Comparison of ENCODE assay signal across 1 cellular context in genomic region chr7:15916666-15917388, GRCh38.
TF ChIP-seq lines count a peak whose summit lies in the region.

No MANE protein-coding gene starts in this region.

TF ChIP-seq in GM23338, 12 proteins besides CTCF, POLR2A, EP300 and RAD21 (continued from another document):
- TF ChIP-seq, protein P1, sequence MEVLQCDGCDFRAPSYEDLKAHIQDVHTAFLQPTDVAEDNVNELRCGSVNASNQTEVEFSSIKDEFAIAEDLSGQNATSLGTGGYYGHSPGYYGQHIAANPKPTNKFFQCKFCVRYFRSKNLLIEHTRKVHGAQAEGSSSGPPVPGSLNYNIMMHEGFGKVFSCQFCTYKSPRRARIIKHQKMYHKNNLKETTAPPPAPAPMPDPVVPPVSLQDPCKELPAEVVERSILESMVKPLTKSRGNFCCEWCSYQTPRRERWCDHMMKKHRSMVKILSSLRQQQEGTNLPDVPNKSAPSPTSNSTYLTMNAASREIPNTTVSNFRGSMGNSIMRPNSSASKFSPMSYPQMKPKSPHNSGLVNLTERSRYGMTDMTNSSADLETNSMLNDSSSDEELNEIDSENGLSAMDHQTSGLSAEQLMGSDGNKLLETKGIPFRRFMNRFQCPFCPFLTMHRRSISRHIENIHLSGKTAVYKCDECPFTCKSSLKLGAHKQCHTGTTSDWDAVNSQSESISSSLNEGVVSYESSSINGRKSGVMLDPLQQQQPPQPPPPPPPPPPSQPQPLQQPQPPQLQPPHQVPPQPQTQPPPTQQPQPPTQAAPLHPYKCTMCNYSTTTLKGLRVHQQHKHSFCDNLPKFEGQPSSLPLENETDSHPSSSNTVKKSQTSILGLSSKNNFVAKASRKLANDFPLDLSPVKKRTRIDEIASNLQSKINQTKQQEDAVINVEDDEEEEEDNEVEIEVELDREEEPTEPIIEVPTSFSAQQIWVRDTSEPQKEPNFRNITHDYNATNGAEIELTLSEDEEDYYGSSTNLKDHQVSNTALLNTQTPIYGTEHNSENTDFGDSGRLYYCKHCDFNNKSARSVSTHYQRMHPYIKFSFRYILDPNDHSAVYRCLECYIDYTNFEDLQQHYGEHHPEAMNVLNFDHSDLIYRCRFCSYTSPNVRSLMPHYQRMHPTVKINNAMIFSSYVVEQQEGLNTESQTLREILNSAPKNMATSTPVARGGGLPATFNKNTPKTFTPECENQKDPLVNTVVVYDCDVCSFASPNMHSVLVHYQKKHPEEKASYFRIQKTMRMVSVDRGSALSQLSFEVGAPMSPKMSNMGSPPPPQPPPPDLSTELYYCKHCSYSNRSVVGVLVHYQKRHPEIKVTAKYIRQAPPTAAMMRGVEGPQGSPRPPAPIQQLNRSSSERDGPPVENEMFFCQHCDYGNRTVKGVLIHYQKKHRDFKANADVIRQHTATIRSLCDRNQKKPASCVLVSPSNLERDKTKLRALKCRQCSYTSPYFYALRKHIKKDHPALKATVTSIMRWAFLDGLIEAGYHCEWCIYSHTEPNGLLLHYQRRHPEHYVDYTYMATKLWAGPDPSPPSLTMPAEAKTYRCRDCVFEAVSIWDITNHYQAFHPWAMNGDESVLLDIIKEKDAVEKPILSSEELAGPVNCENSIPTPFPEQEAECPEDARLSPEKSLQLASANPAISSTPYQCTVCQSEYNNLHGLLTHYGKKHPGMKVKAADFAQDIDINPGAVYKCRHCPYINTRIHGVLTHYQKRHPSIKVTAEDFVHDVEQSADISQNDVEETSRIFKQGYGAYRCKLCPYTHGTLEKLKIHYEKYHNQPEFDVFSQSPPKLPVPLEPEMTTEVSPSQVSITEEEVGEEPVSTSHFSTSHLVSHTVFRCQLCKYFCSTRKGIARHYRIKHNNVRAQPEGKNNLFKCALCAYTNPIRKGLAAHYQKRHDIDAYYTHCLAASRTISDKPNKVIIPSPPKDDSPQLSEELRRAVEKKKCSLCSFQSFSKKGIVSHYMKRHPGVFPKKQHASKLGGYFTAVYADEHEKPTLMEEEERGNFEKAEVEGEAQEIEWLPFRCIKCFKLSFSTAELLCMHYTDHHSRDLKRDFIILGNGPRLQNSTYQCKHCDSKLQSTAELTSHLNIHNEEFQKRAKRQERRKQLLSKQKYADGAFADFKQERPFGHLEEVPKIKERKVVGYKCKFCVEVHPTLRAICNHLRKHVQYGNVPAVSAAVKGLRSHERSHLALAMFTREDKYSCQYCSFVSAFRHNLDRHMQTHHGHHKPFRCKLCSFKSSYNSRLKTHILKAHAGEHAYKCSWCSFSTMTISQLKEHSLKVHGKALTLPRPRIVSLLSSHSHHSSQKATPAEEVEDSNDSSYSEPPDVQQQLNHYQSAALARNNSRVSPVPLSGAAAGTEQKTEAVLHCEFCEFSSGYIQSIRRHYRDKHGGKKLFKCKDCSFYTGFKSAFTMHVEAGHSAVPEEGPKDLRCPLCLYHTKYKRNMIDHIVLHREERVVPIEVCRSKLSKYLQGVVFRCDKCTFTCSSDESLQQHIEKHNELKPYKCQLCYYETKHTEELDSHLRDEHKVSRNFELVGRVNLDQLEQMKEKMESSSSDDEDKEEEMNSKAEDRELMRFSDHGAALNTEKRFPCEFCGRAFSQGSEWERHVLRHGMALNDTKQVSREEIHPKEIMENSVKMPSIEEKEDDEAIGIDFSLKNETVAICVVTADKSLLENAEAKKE (CRISPR knock-in tag; IDR thresholded peaks at IDR 0.05) = no peak
- no peak for TF ChIP-seq STAT1 (IDR thresholded peaks at IDR 0.05; ENCODE audit: unreplicated experiment)
- TF ChIP-seq JUNB (IDR thresholded peaks at IDR 0.05; ENCODE audit: unreplicated experiment) = no peak
- TF ChIP-seq POLR2AphosphoS5 (IDR thresholded peaks at IDR 0.05; ENCODE audit: low read depth) = no peak
- no peak for TF ChIP-seq ZNF331 (CRISPR knock-in tag; IDR thresholded peaks at IDR 0.05; ENCODE audit: low read depth)
- no peak for TF ChIP-seq EZH2phosphoT487 (IDR thresholded peaks at IDR 0.05; ENCODE audit: unreplicated experiment)
TF ChIP-seq in GM23338: peak in this region for 0.
